In the genomic region with DNA sequence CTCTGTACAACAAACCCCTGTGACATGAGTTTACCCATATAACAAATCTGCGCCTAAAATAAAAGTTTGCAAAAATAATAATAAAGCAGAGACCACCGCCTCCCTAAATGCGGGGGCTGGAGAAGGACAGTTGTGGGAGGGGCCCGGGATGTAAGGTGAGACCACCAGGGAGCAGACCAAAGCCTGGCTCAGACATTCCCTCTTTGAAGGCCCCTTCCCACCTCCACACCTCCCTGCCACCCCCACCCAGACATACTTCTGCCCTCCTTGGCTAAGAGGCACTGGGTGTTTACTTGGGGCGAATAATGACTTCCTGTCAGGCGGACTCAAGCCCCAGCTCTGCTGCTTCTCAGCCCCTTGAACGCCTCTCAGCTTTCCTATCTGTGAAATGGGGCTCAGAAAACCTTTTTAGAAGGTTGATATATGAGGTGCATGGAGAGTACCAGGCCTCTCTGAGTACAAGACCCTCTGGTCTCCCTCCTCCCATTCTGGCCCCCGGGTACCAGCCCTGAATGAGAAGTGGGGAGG, we compare ENCODE assay signal across 13 cellular contexts. TPM values are rescaled to one million over a fixed set of nuclear protein-coding genes. Genes with fewer than 3 reads are reported as not detected.
DNase-seq lines count a peak whose midpoint lies in the region; ATAC-seq and TF ChIP-seq lines count a peak whose summit lies in the region.
"Had no signal": no experiment of that assay in that cellular context is flagged by ENCODE, and none has a peak within 500 bp of the region (broad histone marks: within the 10 kb centered on the region; RNA-seq: fewer than 3 reads in every experiment).

No MANE protein-coding gene starts in this region.

- no peaks in the 10 kb centered on the region for H3K9me3 ChIP-seq in PC-3 (ENCODE audit: low read length)
- H3K9me3 ChIP-seq in fibroblast of lung (ENCODE audit: control insufficient read depth, insufficient read depth, low read depth, low read length), result no peaks in the 10 kb centered on the region
- H3K9me3 ChIP-seq: BE2C had no signal

- no TSS peak for BruUV-seq in PC-3 (replicated peaks; lab: Mats Ljungman, UMichigan)

- no peaks in the 10 kb centered on the region for H3K36me3 Mint-ChIP-seq in osteocyte (ENCODE audit: unreplicated experiment)
- H3K36me3 Mint-ChIP-seq: stimulated activated memory B cell treated with anti-CD40 and anti-IgM and Interleukin-4, amounts not matched to agents 10 μg/mL and 1 μg/mL and 100 μg/mL, for 72 hours had no signal

- no peaks in the 10 kb centered on the region for H3K27me3 Mint-ChIP-seq in osteocyte (ENCODE audit: unreplicated experiment)

- H4K20me1 ChIP-seq in PC-3 (ENCODE audit: low read length) (no peaks in the 10 kb centered on the region), fibroblast of lung (ENCODE audit: control insufficient read depth, extremely low read depth, insufficient read depth, low read length) (no peaks in the 10 kb centered on the region)

- peak overlapping the region; percentile 66 for H3K27ac ChIP-seq in ACC112 (ENCODE audit: low read depth, low read length)
- H3K27ac ChIP-seq in PC-3 (ENCODE audit: low read length), result peak overlapping the region; percentile 95
- peak overlapping the region; percentile 62 for H3K27ac ChIP-seq in fibroblast of lung (ENCODE audit: insufficient read depth, low read length)

- H3K4me2 ChIP-seq in PC-3 (ENCODE audit: low read length) (peak overlapping the region; percentile 65), fibroblast of lung (ENCODE audit: extremely low read depth, insufficient read depth, low read length) (peak overlapping the region; percentile 78)

- H2AFZ ChIP-seq in ACC112 (ENCODE audit: low read length, unreplicated experiment), result no peak overlapping the region
- peak overlapping the region; percentile 63; the same call in 1 of the 2 replicates for H2AFZ ChIP-seq in PC-3 (ENCODE audit: low read length)
- H2AFZ ChIP-seq in fibroblast of lung (ENCODE audit: low read length), result no peak overlapping the region

- intact Hi-C loops in PC-3 (cut with micrococcal nuclease), result loop anchor here (5.0 kb wide), 1 partner anchor 39 kb away; no protein-coding TSS in a partner anchor

- H3K79me2 ChIP-seq in ACC112 (ENCODE audit: control insufficient read depth, insufficient read depth, low read length, unreplicated experiment), result no peaks in the 10 kb centered on the region
- no peaks in the 10 kb centered on the region for H3K79me2 ChIP-seq in PC-3 (ENCODE audit: low read length)
- H3K79me2 ChIP-seq in fibroblast of lung (ENCODE audit: control insufficient read depth, insufficient read depth, low read length), result no peaks in the 10 kb centered on the region

- peak overlapping the region; percentile 88 for H3K27ac Mint-ChIP-seq in osteocyte (ENCODE audit: unreplicated experiment)
- H3K27ac Mint-ChIP-seq: stimulated activated memory B cell treated with anti-CD40 and anti-IgM and Interleukin-4, amounts not matched to agents 10 μg/mL and 1 μg/mL and 100 μg/mL, for 72 hours had no signal

- ATAC-seq in PC-3 (no peak), HG03196 (IDR thresholded peaks at IDR 0.05; ENCODE audit: unreplicated experiment) (no peak)
- ATAC-seq: stimulated activated memory B cell treated with anti-CD40 and anti-IgM and Interleukin-4, amounts not matched to agents 10 μg/mL and 1 μg/mL and 100 μg/mL, for 72 hours had no signal

- H3K9me2 ChIP-seq in PC-3 (replicated peaks; ENCODE audit: low read length), result no peaks in the 10 kb centered on the region

- no peaks in the 10 kb centered on the region for H3K9me3 Mint-ChIP-seq in osteocyte (ENCODE audit: unreplicated experiment)
- H3K9me3 Mint-ChIP-seq: activated T-cell treated with anti-CD3 and anti-CD28 coated beads, Interleukin-2, amount 50 U/mL, for 24 hours; IgD-negative memory B cell; stimulated activated memory B cell treated with anti-CD40 and anti-IgM and Interleukin-4, amounts not matched to agents 10 μg/mL and 1 μg/mL and 100 μg/mL, for 72 hours had no signal

- H3K4me1 Mint-ChIP-seq in osteocyte (ENCODE audit: unreplicated experiment), result peaks cover 31% of the 10 kb centered on the region

- TF ChIP-seq CTCF in PC-3 (conservative IDR thresholded peaks at IDR 0.05; ENCODE audit: low read depth, low read length), result no peak
- TF ChIP-seq CTCF in fibroblast of lung (conservative IDR thresholded peaks at IDR 0.05 in 1 of 2, IDR thresholded peaks at IDR 0.05 in 1 of 2; ENCODE audit: low read depth in 1 of 2, low read length in 2 of 2), result no peak
- no peak for TF ChIP-seq CTCF in osteocyte (IDR thresholded peaks at IDR 0.05)

- POLR2A ChIA-PET in PC-3 (lab: Charles Lee; ENCODE audit: unreplicated experiment), result no interaction called here

- no peak overlapping the region for H3K4me3 Mint-ChIP-seq in osteocyte (ENCODE audit: unreplicated experiment)
- H3K4me3 Mint-ChIP-seq: activated T-cell treated with anti-CD3 and anti-CD28 coated beads, Interleukin-2, amount 50 U/mL, for 24 hours; stimulated activated memory B cell treated with anti-CD40 and anti-IgM and Interleukin-4, amounts not matched to agents 10 μg/mL and 1 μg/mL and 100 μg/mL, for 72 hours had no signal

- H3K4me1 ChIP-seq in ACC112 (ENCODE audit: control insufficient read depth, insufficient read depth, low read length, unreplicated experiment) (peaks cover 24% of the 10 kb centered on the region), PC-3 (ENCODE audit: insufficient read depth, low read length) (peaks cover 31% of the 10 kb centered on the region), fibroblast of lung (ENCODE audit: control insufficient read depth, extremely low read depth, insufficient read depth, low read length) (peaks cover 24% of the 10 kb centered on the region)
- H3K4me1 ChIP-seq: BE2C had no signal

- H3K27me3 ChIP-seq in ACC112 (ENCODE audit: insufficient read depth, low read length) (no peaks in the 10 kb centered on the region), PC-3 (ENCODE audit: low read length) (no peaks in the 10 kb centered on the region), fibroblast of lung (ENCODE audit: control insufficient read depth, insufficient read depth, low read length) (peaks cover under 1% of the 10 kb centered on the region)
- H3K27me3 ChIP-seq: BE2C had no signal

- peak overlapping the region; percentile 64 for H3K9ac ChIP-seq in PC-3 (ENCODE audit: low read length)
- H3K9ac ChIP-seq in fibroblast of lung (ENCODE audit: insufficient read depth, low read length), result peak overlapping the region; percentile 8

- no peaks in the 10 kb centered on the region for H3K36me3 ChIP-seq in ACC112 (ENCODE audit: insufficient read depth, low read length)
- no peaks in the 10 kb centered on the region for H3K36me3 ChIP-seq in PC-3 (ENCODE audit: low read depth, low read length)
- H3K36me3 ChIP-seq in fibroblast of lung (ENCODE audit: control insufficient read depth, insufficient read depth, low read length), result no peaks in the 10 kb centered on the region
- H3K36me3 ChIP-seq: BE2C had no signal

- CTCF ChIA-PET in PC-3 (lab: Charles Lee), result no interaction called here

- DNase-seq in PC-3, result no peak
- no peak for DNase-seq in fibroblast of lung (ENCODE audit: low read depth in 2 of 2)
- no peak for DNase-seq in osteocyte (ENCODE audit: extremely low spot score, unreplicated experiment)
- no peak for DNase-seq in SIG-M5 treated with dmso at 0.1 percent for 504 hours (lab: John Stamatoyannopoulos, UW; ENCODE audit: unreplicated experiment)
- no peak for DNase-seq in DMS79 treated with DMSO at 0.1 percent for 48 hours (lab: John Stamatoyannopoulos, UW)
- no peak for DNase-seq in activated naive CD4-positive, alpha-beta T cell treated with anti-CD3 and anti-CD28 coated beads, Interleukin-2, amount 50 U/mL, for 16 hours
- DNase-seq: activated T-cell treated with anti-CD3 and anti-CD28 coated beads, Interleukin-2, amount 50 U/mL, for 24 hours; BE2C; NCI-H2081 had no signal

- H3K4me3 ChIP-seq in ACC112 (ENCODE audit: low read depth, low read length) (no peak overlapping the region), PC-3 (ENCODE audit: low read length) (no peak overlapping the region; the same call in 1 of the 2 replicates), fibroblast of lung (replicated peaks in 1 of 4; ENCODE audit: control extremely low read depth in 1 of 4, insufficient read depth in 1 of 4, low read depth in 3 of 4, low read length in 4 of 4) (no peak overlapping the region)

- peaks cover 4% of the 10 kb centered on the region for H3F3A ChIP-seq in PC-3 (ENCODE audit: low read length, unreplicated experiment)

RNA-seq across cellular contexts. Expression of gene GGTA1, which starts 58.8 kb away (rescaled TPM):
- not detected in 2 replicates for total RNA-seq in PC-3 (2014; rRNA removed)
- under 0.01 TPM in 1 of 2 replicates, not detected in the other for total RNA-seq in fibroblast of lung
- polyA plus RNA-seq in fibroblast of lung, result 0.03 TPM in 1 of 2 replicates, not detected in the other
- polyA plus RNA-seq in fibroblast of lung (2012), result 0.13 and 0.16 TPM in 2 replicates
- not detected in 2 replicates for polyA minus RNA-seq in fibroblast of lung (ENCODE audit: low replicate concordance)
- 0.64 and 1.1 TPM in 2 replicates for total RNA-seq in osteocyte
- polyA plus RNA-seq: IgD-negative memory B cell had no signal
